9 cellular contexts compared by ENCODE assay signal in genomic region chr1:26862781-26863676, GRCh38. TPM values are rescaled to one million over a fixed set of nuclear protein-coding genes. Genes with fewer than 3 reads are reported as not detected.
A peak's percentile ranks its signal among the peaks of the same experiment; 100 is the strongest.
DNase-seq lines count a peak whose midpoint lies in the region; TF ChIP-seq lines count a peak whose summit lies in the region.
"Had no signal": no experiment of that assay in that cellular context is flagged by ENCODE, and none has a peak within 500 bp of the region (broad histone marks: within the 10 kb centered on the region; RNA-seq: fewer than 3 reads in every experiment).

Gene SFN, plus strand, starts transcription at chr1:26863149. Its CDS starts 64 bp downstream, at chr1:26863213.

- H2BK120ac ChIP-seq in mesendoderm (ENCODE audit: low read depth, low read length), result no peak within 1 kb of the TSS

- H3K79me1 ChIP-seq in mesendoderm (ENCODE audit: low read length), result no peaks in the 10 kb centered on the region

- H2BK15ac ChIP-seq in mesendoderm (replicated peaks; ENCODE audit: low read depth), result no peak within 1 kb of the TSS

- H3K27ac ChIP-seq in mesendoderm (ENCODE audit: low read depth, low read length) (no peak within 1 kb of the TSS), suprapubic skin (peak within 1 kb of the TSS; percentile 97)

- no peak for TF ChIP-seq EP300 in suprapubic skin (IDR thresholded peaks at IDR 0.05)

- H3K4me3 ChIP-seq in Jurkat, Clone E6-1 (ENCODE audit: low read length), result peak within 1 kb of the TSS; percentile 93
- no peak within 1 kb of the TSS for H3K4me3 ChIP-seq in mesendoderm (ENCODE audit: low read length)
- peak within 1 kb of the TSS; percentile 86 for H3K4me3 ChIP-seq in suprapubic skin

- H2AK5ac ChIP-seq in mesendoderm (ENCODE audit: low read length), result peak within 1 kb of the TSS; percentile 45

- no peaks in the 10 kb centered on the region for H3K27me3 ChIP-seq in mesendoderm (ENCODE audit: insufficient read depth, low read length, poor library complexity)
- no peaks in the 10 kb centered on the region for H3K27me3 ChIP-seq in suprapubic skin

- in situ Hi-C loops in T47D (cut with HindIII; ENCODE audit: low pct_unique_long_range_greater_than_20kb, low sequenced_read_pairs), result no loop called here

- peak within 1 kb of the TSS; percentile 34 for H3K4me2 ChIP-seq in mesendoderm (ENCODE audit: low read length)

- H3K18ac ChIP-seq in mesendoderm (ENCODE audit: low read length), result no peak within 1 kb of the TSS

- peak in 1 of 2 donors; percentile 48 for TF ChIP-seq POLR2A in suprapubic skin (IDR thresholded peaks at IDR 0.05)

- H3K9me3 ChIP-seq in suprapubic skin, result no peaks in the 10 kb centered on the region

- H3K36me3 ChIP-seq in mesendoderm (ENCODE audit: control insufficient read depth, insufficient read depth, low read length), result no peaks in the 10 kb centered on the region
- H3K36me3 ChIP-seq in suprapubic skin, result no peaks in the 10 kb centered on the region

- H3K56ac ChIP-seq in mesendoderm (ENCODE audit: low read length), result peak within 1 kb of the TSS; percentile 99

- peak within 1 kb of the TSS; percentile 5 for H2BK5ac ChIP-seq in mesendoderm (ENCODE audit: low read length)

- no peak within 1 kb of the TSS for H3K4ac ChIP-seq in mesendoderm (ENCODE audit: low read depth, low read length)

- H3K4me1 ChIP-seq in mesendoderm (ENCODE audit: control insufficient read depth, low read depth, low read length), result no peaks in the 10 kb centered on the region
- peaks cover 73% of the 10 kb centered on the region for H3K4me1 ChIP-seq in suprapubic skin

- no peak within 1 kb of the TSS for H4K8ac ChIP-seq in mesendoderm (ENCODE audit: low read depth, low read length)

- no peaks in the 10 kb centered on the region for H3K79me2 ChIP-seq in mesendoderm (ENCODE audit: control insufficient read depth, insufficient read depth, low read length)

- WGBS in mesendoderm (ENCODE audit: extremely low coverage, insufficient coverage, low lambda C conversion rate), result no CpG with 5 or more reads among the region's 37 CpGs
- WGBS in suprapubic skin, result 72% methylated on average over 34 of the region's 37 CpGs

- peak; percentile 96 for DNase-seq in COR-L47 (lab: John Stamatoyannopoulos, UW)
- peak; percentile 49 for DNase-seq in Jurkat, Clone E6-1 (ENCODE audit: low read depth, low spot score)
- peak; percentile 25 for DNase-seq in T follicular helper cell (ENCODE audit: low read depth)
- DNase-seq in T47D (ENCODE audit: low read depth in 1 of 2, low spot score in 1 of 2), result peak; percentile 22 to 93
- DNase-seq in mesendoderm, result peak; percentile 97
- DNase-seq in suprapubic skin (ENCODE audit: low spot score in 2 of 2), result peak in 1 of 2 donors; percentile 80
- no peak for DNase-seq in GM19238 (ENCODE audit: insufficient read length, low spot score)
- no peak for DNase-seq in NK-92 (lab: John Stamatoyannopoulos, UW; ENCODE audit: unreplicated experiment)

- peak; percentile 36 to 65 for TF ChIP-seq CTCF in suprapubic skin (IDR thresholded peaks at IDR 0.05)

- no peak within 1 kb of the TSS for H3K23ac ChIP-seq in mesendoderm (ENCODE audit: low read length)

- no peak within 1 kb of the TSS for H4K5ac ChIP-seq in mesendoderm (ENCODE audit: low read length)

- H3K9ac ChIP-seq in mesendoderm (ENCODE audit: low read length), result peak within 1 kb of the TSS; percentile 97

RNA-seq across cellular contexts. Expression of gene SFN, which starts in this region (rescaled TPM):
- 0.88 TPM for polyA plus RNA-seq in Jurkat, Clone E6-1 (2012; ENCODE audit: insufficient read depth, insufficient read length)
- polyA plus RNA-seq in mesendoderm (2013, experiment 1 of 2), result 20.2 TPM
- 21.3 TPM for polyA plus RNA-seq in mesendoderm (2013, experiment 2 of 2)
- 1,000 to 10,000 TPM in 1 of 4 donors, 100 to 1,000 TPM in 3; 364 to 1,347 (median 744) TPM for total RNA-seq in suprapubic skin
- total RNA-seq: RPMI7951 had no signal

Comparison
In these comparisons a context has a peak if more than half of its experiments do, and no peak if none do; other contexts are left out.
1. DNase-seq: peak in COR-L47 (single experiment), Jurkat, Clone E6-1 (single experiment), T follicular helper cell (single experiment), T47D (2 of 2) and mesendoderm (single experiment); none in GM19238 (single experiment) and NK-92 (single experiment).